8 cellular contexts compared by ENCODE assay signal in genomic region chr10:99438890-99439289, GRCh38.
"Had no signal": no experiment of that assay in that cellular context is flagged by ENCODE, and none has a peak within 500 bp of the region (broad histone marks: within the 10 kb centered on the region; RNA-seq: fewer than 3 reads in every experiment).

No MANE protein-coding gene starts in this region.

- ATAC-seq: GM12878 had no signal

- H3K4me3 ChIP-seq: GM12878 had no signal

- FAIRE-seq: G401.6, GM12878, GM12891, GM12892, GM18507, GM19239 had no signal

- DNase-seq: GDM1, GF-D8 had no signal
